Comparison of ENCODE assay signal across 8 cellular contexts in genomic region chr16:4538386-4539235, GRCh38. TPM values are rescaled to one million over a fixed set of nuclear protein-coding genes. Genes with fewer than 3 reads are reported as not detected.
DNase-seq lines count a peak whose midpoint lies in the region; ATAC-seq lines count a peak whose summit lies in the region.

Gene CDIP1, minus strand, starts transcription at chr16:4538773. Its CDS starts 24,643 bp downstream, at chr16:4514130.

- H4K8ac ChIP-seq in mesendoderm (ENCODE audit: low read depth, low read length), result no peak within 1 kb of the TSS

- peak within 1 kb of the TSS; percentile 94 for H3K56ac ChIP-seq in mesendoderm (ENCODE audit: low read length)

- peak within 1 kb of the TSS; percentile 64 for H3K4ac ChIP-seq in mesendoderm (ENCODE audit: low read depth, low read length)

- ATAC-seq in GM19463 (IDR thresholded peaks at IDR 0.05; ENCODE audit: unreplicated experiment), result peak; percentile 78

- H2BK120ac ChIP-seq in mesendoderm (ENCODE audit: low read depth, low read length), result no peak within 1 kb of the TSS

- peak; percentile 99 for DNase-seq in CD1c-positive myeloid dendritic cell (ENCODE audit: extremely low spot score)
- DNase-seq in HS-5 (ENCODE audit: low read depth), result peak; percentile 79
- DNase-seq in NOMO-1 treated with DMSO at 0.1 percent for 48 hours (lab: John Stamatoyannopoulos, UW; ENCODE audit: unreplicated experiment), result peak; percentile 93
- peak; percentile 98 for DNase-seq in activated CD8-positive, alpha-beta memory T cell treated with anti-CD3 and anti-CD28 coated beads, Interleukin-2, amount 50 U/mL, for 4 hours
- peak; percentile 98 for DNase-seq in mesendoderm
- DNase-seq in stimulated activated CD8-positive, alpha-beta memory T cell treated with anti-CD3 and anti-CD28 coated beads, Interleukin-12 subunit alpha, Interleukin-12 subunit beta, amount 100 ng/mL, for 4 hours (ENCODE audit: low read depth), result peak; percentile 95

- peak within 1 kb of the TSS; percentile 65 for H3K4me2 ChIP-seq in mesendoderm (ENCODE audit: low read length)

- H3K23ac ChIP-seq in mesendoderm (ENCODE audit: low read length), result no peak within 1 kb of the TSS

- in situ Hi-C loops in endometrial microvascular endothelial cells (cut with HindIII; ENCODE audit: inconsistent ontology term, low pct_unique_long_range_greater_than_20kb, low sequenced_read_pairs), result no loop called here

- H3K9ac ChIP-seq in mesendoderm (ENCODE audit: low read length), result peak within 1 kb of the TSS; percentile 89

- H4K5ac ChIP-seq in mesendoderm (ENCODE audit: low read length), result no peak within 1 kb of the TSS

- H3K4me3 ChIP-seq in mesendoderm (ENCODE audit: low read length), result peak within 1 kb of the TSS; percentile 88

- H2AK5ac ChIP-seq in mesendoderm (ENCODE audit: low read length), result no peak within 1 kb of the TSS

- H3K4me1 ChIP-seq in mesendoderm (ENCODE audit: control insufficient read depth, low read depth, low read length), result no peaks in the 10 kb centered on the region

- H2BK15ac ChIP-seq in mesendoderm (replicated peaks; ENCODE audit: low read depth), result no peak within 1 kb of the TSS

- no peaks in the 10 kb centered on the region for H3K27me3 ChIP-seq in mesendoderm (ENCODE audit: insufficient read depth, low read length, poor library complexity)

- H3K36me3 ChIP-seq in mesendoderm (ENCODE audit: control insufficient read depth, insufficient read depth, low read length), result peaks cover 1% of the 10 kb centered on the region

- H3K79me2 ChIP-seq in mesendoderm (ENCODE audit: control insufficient read depth, insufficient read depth, low read length), result peaks cover 5% of the 10 kb centered on the region

- peaks cover 14% of the 10 kb centered on the region for H3K79me1 ChIP-seq in mesendoderm (ENCODE audit: low read length)

- no CpG with 5 or more reads among the region's 62 CpGs for WGBS in mesendoderm (ENCODE audit: extremely low coverage, insufficient coverage, low lambda C conversion rate)

- peak within 1 kb of the TSS; percentile 82 for H2BK5ac ChIP-seq in mesendoderm (ENCODE audit: low read length)

- peak within 1 kb of the TSS; percentile 19 for H3K18ac ChIP-seq in mesendoderm (ENCODE audit: low read length)

- H3K27ac ChIP-seq in mesendoderm (ENCODE audit: low read depth, low read length), result peak within 1 kb of the TSS; percentile 75

RNA-seq across cellular contexts. Expression of gene CDIP1, which starts in this region (rescaled TPM):
- 14.3 TPM for total RNA-seq in endometrial microvascular endothelial cells (ENCODE audit: inconsistent ontology term)
- 27.3 TPM for polyA plus RNA-seq in mesendoderm (2013, experiment 1 of 2)
- 28.1 TPM for polyA plus RNA-seq in mesendoderm (2013, experiment 2 of 2)

Comparison
In these comparisons a context has a peak if more than half of its experiments do, and no peak if none do; other contexts are left out.
1. Peak in every context shown above with its lines: DNase-seq, ATAC-seq, H3K4me3 ChIP-seq and H3K27ac ChIP-seq.